In the genomic region with DNA sequence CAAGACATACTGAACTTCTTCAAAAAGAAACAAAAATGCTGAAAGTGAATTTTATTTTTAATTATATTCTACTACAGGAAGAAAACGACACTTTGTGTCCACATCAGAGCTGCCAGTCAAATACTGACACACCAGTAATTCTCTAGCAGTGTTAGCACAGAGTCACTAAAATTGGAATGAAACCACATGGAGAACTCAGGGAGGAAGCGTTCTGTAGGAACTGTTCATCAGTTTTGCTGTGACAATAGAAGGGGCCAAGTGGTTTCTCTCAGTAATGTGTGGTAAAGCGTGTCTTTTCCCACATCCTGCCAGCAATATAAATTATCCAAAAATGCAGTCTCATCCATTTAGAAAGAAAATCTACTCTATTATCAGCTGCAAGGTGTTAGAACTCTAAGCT, we compare ENCODE assay signal across 16 cellular contexts.
DNase-seq lines count a peak whose midpoint lies in the region; ATAC-seq, FAIRE-seq and TF ChIP-seq lines count a peak whose summit lies in the region.
"Had no signal": no experiment of that assay in that cellular context is flagged by ENCODE, and none has a peak within 500 bp of the region (broad histone marks: within the 10 kb centered on the region; RNA-seq: fewer than 3 reads in every experiment).

No MANE protein-coding gene starts in this region.

- DNase-seq in NCI-H345 (lab: John Stamatoyannopoulos, UW) (peak; percentile 34), NCI-H345 treated with DMSO at 0.1 percent for 48 hours (lab: John Stamatoyannopoulos, UW; ENCODE audit: unreplicated experiment) (no peak), LHCN-M2 (ENCODE audit: low read depth) (peak; percentile 48), renal cortical epithelial cell (ENCODE audit: low read depth) (peak; percentile 6), RPMI8226 (no peak), Calu3 (no peak), HTR-8/SVneo (ENCODE audit: insufficient read length, low spot score) (no peak)
- DNase-seq: activated naive CD8-positive, alpha-beta T cell treated with anti-CD3 and anti-CD28 coated beads, Interleukin-2, amount 10 ng/mL, durations not matched to agents 7 days and 5 days; activated T-cell treated with anti-CD3 and anti-CD28 coated beads for 4 hours; left ventricle myocardium inferior; NCI-H1930; T-cell; transverse colon had no signal

- no peak for FAIRE-seq in HTR-8/SVneo (lab: Jason Lieb, UNC)

- BruUV-seq in Calu3 (replicated peaks; lab: Mats Ljungman, UMichigan): no TSS peak

- intact Hi-C loops in Calu3 (cut with micrococcal nuclease; ENCODE audit: unreplicated experiment): no loop called here

- no peaks in the 10 kb centered on the region for H3K36me3 Mint-ChIP-seq in Calu3 (ENCODE audit: insufficient read depth, unreplicated experiment)
- H3K36me3 Mint-ChIP-seq: activated naive CD8-positive, alpha-beta T cell treated with anti-CD3 and anti-CD28 coated beads, Interleukin-2, amount 10 ng/mL, durations not matched to agents 7 days and 5 days; IgD-negative memory B cell; T-cell had no signal

- CTCF ChIA-PET in Calu3 (lab: Charles Lee): no interaction called here

- ATAC-seq in GM21390 (IDR thresholded peaks at IDR 0.05; ENCODE audit: unreplicated experiment): peak; percentile 83
- ATAC-seq: T-cell had no signal

- peaks cover 3% of the 10 kb centered on the region for H3K9me3 Mint-ChIP-seq in Calu3 (ENCODE audit: low read depth, unreplicated experiment)
- H3K9me3 Mint-ChIP-seq: activated naive CD8-positive, alpha-beta T cell treated with anti-CD3 and anti-CD28 coated beads, Interleukin-2, amount 10 ng/mL, durations not matched to agents 7 days and 5 days; nephron had no signal

- H3K4me3 Mint-ChIP-seq in Calu3 (ENCODE audit: low read depth, unreplicated experiment): no peak overlapping the region
- H3K4me3 Mint-ChIP-seq: activated naive CD8-positive, alpha-beta T cell treated with anti-CD3 and anti-CD28 coated beads, Interleukin-2, amount 10 ng/mL, durations not matched to agents 7 days and 5 days; IgD-negative memory B cell; nephron; T-cell had no signal

- no peaks in the 10 kb centered on the region for H3K27me3 Mint-ChIP-seq in Calu3 (ENCODE audit: unreplicated experiment)
- H3K27me3 Mint-ChIP-seq: activated naive CD8-positive, alpha-beta T cell treated with anti-CD3 and anti-CD28 coated beads, Interleukin-2, amount 10 ng/mL, durations not matched to agents 7 days and 5 days; IgD-negative memory B cell; T-cell had no signal

- no peak overlapping the region for H3K27ac Mint-ChIP-seq in Calu3 (ENCODE audit: unreplicated experiment)
- H3K27ac Mint-ChIP-seq: activated naive CD8-positive, alpha-beta T cell treated with anti-CD3 and anti-CD28 coated beads, Interleukin-2, amount 10 ng/mL, durations not matched to agents 7 days and 5 days; IgD-negative memory B cell; nephron; T-cell had no signal

- no peak for TF ChIP-seq CTCF in Calu3 (IDR thresholded peaks at IDR 0.05; ENCODE audit: unreplicated experiment)

- H3K4me1 Mint-ChIP-seq in Calu3 (ENCODE audit: low read depth, unreplicated experiment): peaks cover 3% of the 10 kb centered on the region
- H3K4me1 Mint-ChIP-seq: activated naive CD8-positive, alpha-beta T cell treated with anti-CD3 and anti-CD28 coated beads, Interleukin-2, amount 10 ng/mL, durations not matched to agents 7 days and 5 days; T-cell had no signal

Comparison
In these comparisons a context has a peak if more than half of its experiments do, and no peak if none do; other contexts are left out.
1. DNase-seq: peak in NCI-H345 (single experiment), LHCN-M2 (single experiment) and renal cortical epithelial cell (single experiment); none in NCI-H345 treated with DMSO at 0.1 percent for 48 hours (single experiment), RPMI8226 (single experiment), Calu3 (single experiment) and HTR-8/SVneo (single experiment).